Comparison of ENCODE assay signal across 9 cellular contexts in the genomic region with DNA sequence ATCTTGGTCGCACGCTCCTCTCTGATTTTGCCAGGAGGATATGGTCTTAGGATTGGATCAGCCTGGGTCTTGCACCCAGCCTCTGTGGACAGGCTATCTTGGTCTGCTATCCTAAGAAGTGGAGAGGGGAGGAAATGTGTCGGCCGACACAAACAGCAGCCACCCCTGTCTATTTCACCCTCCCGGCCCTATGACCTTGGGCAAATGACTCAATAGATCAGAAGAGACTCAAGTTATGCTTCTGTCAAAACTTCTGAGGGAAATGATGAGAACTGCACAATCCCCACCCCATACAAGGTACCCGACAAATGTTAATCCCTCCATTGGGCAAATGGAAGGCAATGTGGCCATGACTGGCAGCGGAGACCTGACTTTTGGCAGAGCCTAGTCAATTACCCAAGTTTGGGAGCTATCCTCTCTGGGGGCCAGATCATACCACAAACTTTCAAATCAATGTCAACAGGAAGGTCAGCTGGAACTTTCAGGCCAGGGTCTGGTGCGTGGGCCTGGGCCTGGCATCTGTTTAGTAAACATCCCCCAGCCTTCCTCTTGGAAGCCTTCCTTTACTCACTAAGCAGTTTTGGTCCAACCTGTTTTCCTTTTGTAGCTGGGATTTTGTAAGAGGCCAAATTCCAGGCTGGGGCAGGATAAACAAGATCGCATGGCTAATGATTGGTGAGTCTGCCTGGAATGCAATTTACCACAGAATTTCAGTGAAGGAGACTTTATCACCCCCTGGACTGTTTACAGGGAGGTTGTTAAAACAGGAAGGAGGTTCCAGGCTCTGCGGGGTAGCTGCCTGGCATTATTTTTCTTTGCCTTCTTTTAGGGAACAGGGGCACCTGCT.
DNase-seq lines count a peak whose midpoint lies in the region; ATAC-seq, FAIRE-seq and TF ChIP-seq lines count a peak whose summit lies in the region.
"Had no signal": no experiment of that assay in that cellular context is flagged by ENCODE, and none has a peak within 500 bp of the region (broad histone marks: within the 10 kb centered on the region; RNA-seq: fewer than 3 reads in every experiment).

No MANE protein-coding gene starts in this region.

- no peak overlapping the region for H3K14ac ChIP-seq in H1 (ENCODE audit: insufficient read length)

- no peaks in the 10 kb centered on the region; the same call in 1 of the 2 replicates for H3K23me2 ChIP-seq in H1 (ENCODE audit: low read depth, low read length)

- no peaks in the 10 kb centered on the region for H3K36me3 Mint-ChIP-seq in activated T-helper 17 cell treated with anti-CD3 and anti-CD28 coated beads, Interleukin-2, amount 50 U/mL, for 72 hours (ENCODE audit: low read depth)
- H3K36me3 Mint-ChIP-seq in naive thymus-derived CD4-positive, alpha-beta T cell, result peaks cover 0 to 5% (median 4%) of the 10 kb centered on the region in 5 donors

- H3K4me1 Mint-ChIP-seq in activated T-helper 17 cell treated with anti-CD3 and anti-CD28 coated beads, Interleukin-2, amount 50 U/mL, for 72 hours, result peaks cover 13% of the 10 kb centered on the region
- peaks cover 0 to 22% (median 6%) of the 10 kb centered on the region in 7 donors for H3K4me1 Mint-ChIP-seq in naive thymus-derived CD4-positive, alpha-beta T cell

- H2BK5ac ChIP-seq in H1 (ENCODE audit: low read depth, low read length), result 0 out of 2 replicates have a peak overlapping the region, but pooled peaks have one; percentile 5

- H3K9me3 ChIP-seq in MG63 (peaks cover 3% of the 10 kb centered on the region; the same call in 1 of the 2 replicates), H1 (ENCODE audit: insufficient read depth in 2 of 2, low read depth in 1 of 2, low read length in 1 of 2) (no peaks in the 10 kb centered on the region), mucosa of rectum (ENCODE audit: control insufficient read depth in 2 of 2, low read length in 2 of 2) (peaks cover 0 to 2% of the 10 kb centered on the region in 2 donors)
- H3K9me3 ChIP-seq in naive thymus-derived CD4-positive, alpha-beta T cell (ENCODE audit: control insufficient read depth in 2 of 3, low read length in 3 of 3), result peaks cover 0 to 3% (median 0%) of the 10 kb centered on the region in 3 experiments

- H4K20me1 ChIP-seq in H1 (replicated peaks in 1 of 2; ENCODE audit: control insufficient read depth in 1 of 2, insufficient read depth in 2 of 2, low read length in 2 of 2), result no peaks in the 10 kb centered on the region

- CTCF ChIA-PET in H1 (lab: Charles Lee; ENCODE audit: partially characterized antibody), result interaction anchor here (0.8 to 1.6 kb wide), 6 partner anchors 8 to 150 kb away, joined by 3 to 4 read pairs (median 3); no protein-coding TSS in a partner anchor
- CTCF ChIA-PET in naive thymus-derived CD4-positive, alpha-beta T cell (lab: Charles Lee), result no interaction called here

- no peak overlapping the region for H3K27ac Mint-ChIP-seq in activated T-helper 17 cell treated with anti-CD3 and anti-CD28 coated beads, Interleukin-2, amount 50 U/mL, for 72 hours
- no peak overlapping the region for H3K27ac Mint-ChIP-seq in naive thymus-derived CD4-positive, alpha-beta T cell

- H4K5ac ChIP-seq in H1 (ENCODE audit: insufficient read length, low read depth, low read length), result no peak overlapping the region

- H2BK20ac ChIP-seq in H1 (ENCODE audit: low read length), result no peak overlapping the region

- no peak overlapping the region for H3K56ac ChIP-seq in H1 (replicated peaks; ENCODE audit: insufficient read length, low read depth, low read length)

- no peak overlapping the region for H3K18ac ChIP-seq in H1 (ENCODE audit: extremely low read depth, low read length)

- peak overlapping the region; percentile 76; the same call in 1 of the 2 replicates for H4K8ac ChIP-seq in H1 (ENCODE audit: extremely low read depth, insufficient read depth, low read length)

- no peak overlapping the region for H3K9ac ChIP-seq in H1 (replicated peaks in 1 of 4; ENCODE audit: extremely low read depth in 1 of 4, low read depth in 3 of 4, low read length in 3 of 4)
- peak overlapping the region in 1 of 2 donors; percentile 29 for H3K9ac ChIP-seq in mucosa of rectum (ENCODE audit: low read depth in 1 of 2, low read length in 2 of 2)

- no peaks in the 10 kb centered on the region for H3K79me1 ChIP-seq in H1 (ENCODE audit: low read depth, low read length)

- peaks cover 7% of the 10 kb centered on the region for H3K9me3 Mint-ChIP-seq in activated T-helper 17 cell treated with anti-CD3 and anti-CD28 coated beads, Interleukin-2, amount 50 U/mL, for 72 hours
- peaks cover 0 to 19% (median 6%) of the 10 kb centered on the region in 11 donors for H3K9me3 Mint-ChIP-seq in naive thymus-derived CD4-positive, alpha-beta T cell

- H3K27me3 Mint-ChIP-seq in activated T-helper 17 cell treated with anti-CD3 and anti-CD28 coated beads, Interleukin-2, amount 50 U/mL, for 72 hours, result no peaks in the 10 kb centered on the region
- H3K27me3 Mint-ChIP-seq in naive thymus-derived CD4-positive, alpha-beta T cell, result peaks cover 0 to 4% (median 0%) of the 10 kb centered on the region in 5 donors

- H2AK5ac ChIP-seq in H1 (ENCODE audit: low read depth, low read length), result no peak overlapping the region

- no peak overlapping the region for H3K4ac ChIP-seq in H1 (replicated peaks; ENCODE audit: insufficient read length, low read depth, low read length)

- DNase-seq in AG09309 (ENCODE audit: low read depth) (peak; percentile 84), MG63 (peak; percentile 92), H1 (ENCODE audit: low read depth in 1 of 2, low spot score in 2 of 2) (peak in 1 of 2 experiments; percentile 9), activated gamma-delta T cell treated with Interleukin-2 at 50 U/mL for 16 hours (no peak), T-helper 2 cell (no peak)
- DNase-seq in naive thymus-derived CD4-positive, alpha-beta T cell, result no peak
- DNase-seq: foreskin melanocyte had no signal

- no peak overlapping the region for H3K27ac ChIP-seq in H1 (ENCODE audit: low read depth, low read length)
- peak overlapping the region; percentile 47 to 59 for H3K27ac ChIP-seq in mucosa of rectum (ENCODE audit: low read depth in 2 of 2, low read length in 2 of 2)
- no peak overlapping the region for H3K27ac ChIP-seq in naive thymus-derived CD4-positive, alpha-beta T cell (ENCODE audit: low read depth, low read length)

- no peak for ATAC-seq in activated T-helper 17 cell treated with anti-CD3 and anti-CD28 coated beads, Interleukin-2, amount 50 U/mL, for 72 hours (replicated peaks)
- ATAC-seq in naive thymus-derived CD4-positive, alpha-beta T cell, result no peak

- 89% methylated on average over 10 of the region's 10 CpGs; no CpG with 5 or more reads in 1 of the 2 experiments for WGBS in H1 (ENCODE audit: extremely low coverage in 1 of 2, insufficient coverage in 1 of 2, insufficient read length in 1 of 2, insufficient replicate concordance in 2 of 2, low coverage in 1 of 2, low lambda C conversion rate in 2 of 2, missing lambda C conversion rate in 1 of 2), 2 experiments

- no peaks in the 10 kb centered on the region for H3K79me2 ChIP-seq in H1 (ENCODE audit: control insufficient read depth in 1 of 2, insufficient read depth in 2 of 2, low read length in 2 of 2)

- H3K4me3 Mint-ChIP-seq in activated T-helper 17 cell treated with anti-CD3 and anti-CD28 coated beads, Interleukin-2, amount 50 U/mL, for 72 hours, result no peak overlapping the region
- H3K4me3 Mint-ChIP-seq in naive thymus-derived CD4-positive, alpha-beta T cell, result no peak overlapping the region

- H3K23ac ChIP-seq in H1 (ENCODE audit: insufficient read length), result no peak overlapping the region

- no peak overlapping the region for H2BK120ac ChIP-seq in H1 (replicated peaks; ENCODE audit: low read depth, low read length)

- peak overlapping the region; percentile 41; the same call in 1 of the 2 replicates for H2AFZ ChIP-seq in H1 (ENCODE audit: low read length)

- no peak for FAIRE-seq in H1 (lab: Jason Lieb, UNC)

- peak overlapping the region; percentile 81; the same call in 1 of the 2 replicates for H2BK15ac ChIP-seq in H1 (ENCODE audit: low read length)

- H2BK12ac ChIP-seq in H1 (ENCODE audit: low read depth, low read length), result peak overlapping the region; percentile 87; the same call in 1 of the 2 replicates

- H3K4me1 ChIP-seq in H1 (replicated peaks in 1 of 4; ENCODE audit: control insufficient read depth in 3 of 4, insufficient read depth in 4 of 4, low read length in 3 of 4) (peaks cover 2 to 6% (median 4%) of the 10 kb centered on the region in 4 experiments; a peak in 4 of 7 replicates), mucosa of rectum (ENCODE audit: control insufficient read depth in 2 of 2, insufficient read depth in 2 of 2, low read length in 2 of 2) (peaks cover 14 to 18% of the 10 kb centered on the region in 2 donors)
- no peaks in the 10 kb centered on the region for H3K4me1 ChIP-seq in naive thymus-derived CD4-positive, alpha-beta T cell (ENCODE audit: control insufficient read depth in 2 of 2, insufficient read depth in 2 of 2, low read length in 2 of 2)

- H4K91ac ChIP-seq in H1 (replicated peaks; ENCODE audit: insufficient read length, low read length), result no peak overlapping the region

- no peak overlapping the region for H3K4me2 ChIP-seq in H1 (ENCODE audit: insufficient read depth in 1 of 2, low read depth in 2 of 2, low read length in 2 of 2)

- no peaks in the 10 kb centered on the region for H3K27me3 ChIP-seq in MG63
- H3K27me3 ChIP-seq in H1 (replicated peaks in 1 of 4; ENCODE audit: control insufficient read depth in 3 of 4, extremely low read depth in 1 of 4, insufficient read depth in 3 of 4, low read length in 3 of 4), result no peaks in the 10 kb centered on the region; a peak in 1 of 7 replicates
- H3K27me3 ChIP-seq in mucosa of rectum (ENCODE audit: control insufficient read depth in 2 of 2, insufficient read depth in 2 of 2, low read length in 2 of 2), result no peaks in the 10 kb centered on the region
- no peaks in the 10 kb centered on the region for H3K27me3 ChIP-seq in naive thymus-derived CD4-positive, alpha-beta T cell (ENCODE audit: control insufficient read depth in 2 of 2, insufficient read depth in 2 of 2, low read length in 2 of 2)

- no peak for TF ChIP-seq EP300 in H1 (IDR thresholded peaks at IDR 0.05; ENCODE audit: borderline replicate concordance in 1 of 2, low read depth in 2 of 2, low read length in 2 of 2)

- H3K4me3 ChIP-seq in AG09309 (ENCODE audit: control insufficient read depth, low read depth, low read length) (no peak overlapping the region), MG63 (no peak overlapping the region), H1 (ENCODE audit: extremely low read depth in 1 of 4, insufficient read depth in 2 of 4, low read depth in 3 of 4, low read length in 4 of 4) (no peak overlapping the region), mucosa of rectum (ENCODE audit: low read length in 2 of 2) (no peak overlapping the region)
- H3K4me3 ChIP-seq in naive thymus-derived CD4-positive, alpha-beta T cell (ENCODE audit: low read length), result no peak overlapping the region

- intact Hi-C loops in naive thymus-derived CD4-positive, alpha-beta T cell (cut with micrococcal nuclease), result no loop called here

- no peak for TF ChIP-seq RAD21 in H1 (IDR thresholded peaks at IDR 0.05 in 1 of 2, conservative IDR thresholded peaks at IDR 0.05 in 1 of 2; ENCODE audit: low read depth in 2 of 2, low read length in 2 of 2)

- POLR2A ChIA-PET in H1 (lab: Charles Lee; ENCODE audit: partially characterized antibody), result interaction anchor here (1.0 kb wide), 1 partner anchor 21 kb away, joined by 3 read pairs; no protein-coding TSS in a partner anchor
- POLR2A ChIA-PET in naive thymus-derived CD4-positive, alpha-beta T cell (lab: Charles Lee), result interaction anchor here (0.7 kb wide), 1 partner anchor 15 kb away, joined by 4 read pairs; no protein-coding TSS in a partner anchor

- H3K36me3 ChIP-seq in MG63, result no peaks in the 10 kb centered on the region
- no peaks in the 10 kb centered on the region for H3K36me3 ChIP-seq in H1 (ENCODE audit: control insufficient read depth in 2 of 4, insufficient read depth in 4 of 4, low read length in 3 of 4)
- H3K36me3 ChIP-seq in mucosa of rectum (ENCODE audit: control insufficient read depth in 2 of 2, insufficient read depth in 2 of 2, low read length in 2 of 2), result no peaks in the 10 kb centered on the region
- H3K36me3 ChIP-seq in naive thymus-derived CD4-positive, alpha-beta T cell (ENCODE audit: control insufficient read depth in 2 of 3, insufficient read depth in 3 of 3, low read length in 3 of 3), result no peaks in the 10 kb centered on the region

- TF ChIP-seq POLR2A in H1 (IDR thresholded peaks at IDR 0.05; ENCODE audit: control extremely low read depth in 1 of 2, low read depth in 2 of 2, low read length in 2 of 2), result no peak

- TF ChIP-seq CTCF in AG09309 (IDR thresholded peaks at IDR 0.05; ENCODE audit: control insufficient read depth, insufficient read depth, low read depth, low read length, missing control alignments) (no peak), H1 (IDR thresholded peaks at IDR 0.05; ENCODE audit: control extremely low read depth in 1 of 3, insufficient read depth in 1 of 3, low read depth in 1 of 3, low read length in 3 of 3) (no peak)

Comparison
In these comparisons a context has a peak if more than half of its experiments do, and no peak if none do; other contexts are left out.
1. DNase-seq: peak in AG09309 (single experiment) and MG63 (single experiment); none in activated gamma-delta T cell treated with Interleukin-2 at 50 U/mL for 16 hours (single experiment), naive thymus-derived CD4-positive, alpha-beta T cell (0 of 9) and T-helper 2 cell (0 of 5).
2. H3K27ac ChIP-seq: peak in mucosa of rectum (2 of 2); none in H1 (single experiment) and naive thymus-derived CD4-positive, alpha-beta T cell (single experiment).